Comparison of ENCODE assay signal across 8 cellular contexts in the genomic region with DNA sequence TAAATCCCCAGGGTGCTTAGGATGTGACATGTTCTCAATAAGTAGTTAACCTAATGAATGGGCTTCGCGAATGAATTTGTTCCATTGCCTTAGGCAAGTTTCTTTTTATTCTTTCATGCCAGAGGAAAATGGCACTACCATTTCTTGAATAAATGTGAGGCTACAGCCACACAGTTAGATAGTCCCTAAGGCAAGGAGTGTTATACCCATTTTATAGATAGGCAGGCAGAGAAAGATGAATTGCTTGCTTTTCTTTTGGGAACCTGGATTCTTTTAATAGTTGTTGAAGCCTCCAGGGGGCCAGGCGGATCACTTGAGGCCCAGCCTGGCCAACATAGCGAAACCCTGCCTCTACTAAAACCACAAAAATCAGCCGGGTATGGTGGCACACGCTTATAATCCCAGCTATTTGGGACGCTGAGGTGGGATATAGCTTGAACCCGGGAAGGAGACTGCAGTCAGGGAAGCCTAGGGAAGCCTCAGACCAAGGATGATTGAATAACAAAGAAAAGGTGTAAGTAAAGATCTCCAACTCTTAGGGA. TPM values are rescaled to one million over a fixed set of nuclear protein-coding genes. Genes with fewer than 3 reads are reported as not detected.
DNase-seq lines count a peak whose midpoint lies in the region; ATAC-seq, FAIRE-seq and TF ChIP-seq lines count a peak whose summit lies in the region.

No MANE protein-coding gene starts in this region.

- FAIRE-seq in GM19239 (lab: Jason Lieb, UNC): no peak

- H3K27ac ChIP-seq in muscle layer of duodenum (ENCODE audit: low read length): peak overlapping the region; percentile 98

- no peaks in the 10 kb centered on the region for H3K9me3 ChIP-seq in muscle layer of duodenum (ENCODE audit: control insufficient read depth in 1 of 2, low read length in 2 of 2)

- peak overlapping the region; percentile 98 to 100 (median 99) for H3K27ac Mint-ChIP-seq in IgD-negative memory B cell
- peak overlapping the region; percentile 100 for H3K27ac Mint-ChIP-seq in chondrocyte (ENCODE audit: unreplicated experiment)

- DNase-seq in ACHN (peak; percentile 6), chondrocyte (ENCODE audit: low spot score) (no peak), GM19239 (ENCODE audit: insufficient read length, low spot score) (no peak), COLO829 (ENCODE audit: low spot score) (no peak)
- DNase-seq in stimulated activated naive CD4-positive, alpha-beta T cell (lab: John Stamatoyannopoulos, UW): no peak

- H3K27me3 Mint-ChIP-seq in IgD-negative memory B cell (no peaks in the 10 kb centered on the region), chondrocyte (ENCODE audit: low read depth) (no peaks in the 10 kb centered on the region)

- peaks cover 0 to 21% of the 10 kb centered on the region in 2 donors for H3K4me1 ChIP-seq in muscle layer of duodenum (ENCODE audit: control insufficient read depth in 1 of 2, insufficient read depth in 2 of 2, low read length in 2 of 2)

- no peaks in the 10 kb centered on the region for H3K27me3 ChIP-seq in muscle layer of duodenum (ENCODE audit: low read depth, low read length)

- peak overlapping the region; percentile 91 to 97 for H3K4me3 ChIP-seq in muscle layer of duodenum (ENCODE audit: low read depth in 1 of 2, low read length in 2 of 2)

- H3K4me1 Mint-ChIP-seq in IgD-negative memory B cell (peaks cover 8 to 21% (median 17%) of the 10 kb centered on the region in 3 donors), chondrocyte (ENCODE audit: low read depth) (peaks cover 23% of the 10 kb centered on the region)

- peaks cover 1% of the 10 kb centered on the region for H3K36me3 Mint-ChIP-seq in IgD-negative memory B cell
- peaks cover 8% of the 10 kb centered on the region for H3K36me3 Mint-ChIP-seq in chondrocyte (ENCODE audit: low read depth)

- peaks cover 37 to 48% of the 10 kb centered on the region in 2 donors for H3K36me3 ChIP-seq in muscle layer of duodenum (ENCODE audit: control insufficient read depth in 1 of 2, insufficient read depth in 2 of 2, low read length in 2 of 2)

- ATAC-seq in HG03159 (IDR thresholded peaks at IDR 0.05; ENCODE audit: unreplicated experiment): no peak

- no peaks in the 10 kb centered on the region for H3K9me3 Mint-ChIP-seq in IgD-negative memory B cell
- no peaks in the 10 kb centered on the region for H3K9me3 Mint-ChIP-seq in chondrocyte (ENCODE audit: low read depth)

- H3K4me3 Mint-ChIP-seq in IgD-negative memory B cell (peak overlapping the region; percentile 99 to 100 (median 100)), chondrocyte (ENCODE audit: unreplicated experiment) (peak overlapping the region; percentile 100)

- in situ Hi-C loops in ACHN (cut with HindIII; ENCODE audit: low pct_ligation_motif_present, low pct_unique_long_range_greater_than_20kb, low sequenced_read_pairs): no loop called here

- TF ChIP-seq CTCF in chondrocyte (IDR thresholded peaks at IDR 0.05): no peak

RNA-seq across cellular contexts. Expression of a gene that starts 0.9 kb away (rescaled TPM):
- 38.1 TPM for polyA plus RNA-seq in IgD-negative memory B cell
- total RNA-seq in chondrocyte: 16.8 to 22.8 TPM (median 19.9 TPM) in 3 replicates

RNA-seq across cellular contexts. Expression of a gene that starts 1.1 kb away (rescaled TPM):
- 242 TPM for polyA plus RNA-seq in IgD-negative memory B cell
- 70.3 to 83.5 TPM (median 74.6 TPM) in 3 replicates for total RNA-seq in chondrocyte

RNA-seq across cellular contexts. Expression of a gene that starts 22.2 kb away (rescaled TPM):
- polyA plus RNA-seq in IgD-negative memory B cell: 1.3 TPM
- 24.5 to 37.8 TPM (median 33.7 TPM) in 3 replicates for total RNA-seq in chondrocyte

RNA-seq across cellular contexts. Expression of a gene that starts 25.9 kb away (rescaled TPM):
- 45.2 TPM for polyA plus RNA-seq in IgD-negative memory B cell
- 89.5 to 103 TPM (median 91.5 TPM) in 3 replicates for total RNA-seq in chondrocyte

RNA-seq across cellular contexts. Expression of a gene that starts 28.9 kb away (rescaled TPM):
- polyA plus RNA-seq in IgD-negative memory B cell: 54.1 TPM
- total RNA-seq in chondrocyte: 63.8 to 85.6 TPM (median 65.3 TPM) in 3 replicates
